8 cellular contexts compared by ENCODE assay signal in genomic region chr11:47950396-47950795, GRCh38. TPM values are rescaled to one million over a fixed set of nuclear protein-coding genes. Genes with fewer than 3 reads are reported as not detected.
DNase-seq lines count a peak whose midpoint lies in the region; ATAC-seq and TF ChIP-seq lines count a peak whose summit lies in the region.

No MANE protein-coding gene starts in this region.

- DNase-seq in SK-N-MC (ENCODE audit: low read depth, low spot score) (peak; percentile 28), astrocyte of the spinal cord (ENCODE audit: low read depth, low spot score) (peak; percentile 69), HAP-1 (ENCODE audit: low spot score in 2 of 2) (no peak), COR-L47 (lab: John Stamatoyannopoulos, UW) (no peak), NCI-H446 (lab: John Stamatoyannopoulos, UW) (no peak), upper lobe of right lung (no peak)
- DNase-seq in stimulated activated CD8-positive, alpha-beta memory T cell treated with anti-CD3 and anti-CD28 coated beads, Interleukin-4, amount 100 ng/mL, for 1 hour (ENCODE audit: low read depth in 2 of 2, low spot score in 1 of 2), result peak; percentile 15 to 27

- H3K27me3 ChIP-seq in HAP-1 (ENCODE audit: low read depth) (no peaks in the 10 kb centered on the region), upper lobe of right lung (no peaks in the 10 kb centered on the region)

- no peak overlapping the region for H3K9ac ChIP-seq in SK-N-MC (ENCODE audit: insufficient read length)

- H3K9me3 ChIP-seq in SK-N-MC (ENCODE audit: low read depth, low read length) (no peaks in the 10 kb centered on the region), HAP-1 (no peaks in the 10 kb centered on the region), upper lobe of right lung (no peaks in the 10 kb centered on the region)

- H3K36me3 ChIP-seq in SK-N-MC (ENCODE audit: insufficient read depth, low read length), result no peaks in the 10 kb centered on the region
- no peaks in the 10 kb centered on the region for H3K36me3 ChIP-seq in HAP-1 (replicated peaks)
- H3K36me3 ChIP-seq in upper lobe of right lung, result no peaks in the 10 kb centered on the region

- H3K4me1 ChIP-seq in HAP-1 (peaks cover 7% of the 10 kb centered on the region), upper lobe of right lung (peaks cover 17% of the 10 kb centered on the region)

- TF ChIP-seq CTCF in astrocyte of the spinal cord (IDR thresholded peaks at IDR 0.05; ENCODE audit: low read depth, low read length), result no peak
- TF ChIP-seq CTCF in upper lobe of right lung (IDR thresholded peaks at IDR 0.05), result no peak

- ATAC-seq in GM21825 (IDR thresholded peaks at IDR 0.05; ENCODE audit: unreplicated experiment), result peak; percentile 82
- ATAC-seq in upper lobe of right lung, result no peak

- H3K27ac ChIP-seq in SK-N-MC (no peak overlapping the region), upper lobe of right lung (no peak overlapping the region)

- in situ Hi-C loops in astrocyte of the spinal cord (cut with HindIII; ENCODE audit: low sequenced_read_pairs), result no loop called here
- in situ Hi-C loops in HAP-1 (cut with MboI; ENCODE audit: low sequenced_read_pairs), result no loop called here

- intact Hi-C loops in upper lobe of right lung (cut with DNase I), result no loop called here

- H3K4me3 ChIP-seq in SK-N-MC, result no peak overlapping the region
- no peak overlapping the region for H3K4me3 ChIP-seq in astrocyte of the spinal cord (ENCODE audit: low read depth, low read length)
- H3K4me3 ChIP-seq in HAP-1, result no peak overlapping the region
- no peak overlapping the region for H3K4me3 ChIP-seq in upper lobe of right lung

RNA-seq across cellular contexts. Expression of gene PTPRJ, which starts 30.0 kb away (rescaled TPM):
- total RNA-seq in upper lobe of right lung, result 34.9 TPM

Comparison
In these comparisons a context has a peak if more than half of its experiments do, and no peak if none do; other contexts are left out.
1. DNase-seq: peak in SK-N-MC (single experiment), astrocyte of the spinal cord (single experiment) and stimulated activated CD8-positive, alpha-beta memory T cell treated with anti-CD3 and anti-CD28 coated beads, Interleukin-4, amount 100 ng/mL, for 1 hour (2 of 2); none in HAP-1 (0 of 2), COR-L47 (single experiment), NCI-H446 (0 of 2) and upper lobe of right lung (single experiment).